ENCODE assay signal across 22 cellular contexts in genomic region chr17:9242497-9242881, GRCh38.
DNase-seq lines count a peak whose midpoint lies in the region; ATAC-seq and TF ChIP-seq lines count a peak whose summit lies in the region.
"Had no signal": no experiment of that assay in that cellular context is flagged by ENCODE, and none has a peak within 500 bp of the region (broad histone marks: within the 10 kb centered on the region; RNA-seq: fewer than 3 reads in every experiment).

No MANE protein-coding gene starts in this region.

- intact Hi-C loops in Right ventricle myocardium superior (cut with DNase I): no loop called here

- no peak for DNase-seq in Peyer's patch
- DNase-seq in Right ventricle myocardium superior: peak; percentile 50
- no peak for DNase-seq in nephron progenitor cell
- no peak for DNase-seq in midbrain (lab: John Stamatoyannopoulos, UW)
- DNase-seq in 8988T: no peak
- DNase-seq in NCI-H2107 (lab: John Stamatoyannopoulos, UW): no peak
- DNase-seq: activated CD4-positive, alpha-beta T cell treated with anti-CD3 and anti-CD28 coated beads for 36 hours; activated CD8-positive, alpha-beta memory T cell treated with anti-CD3 and anti-CD28 coated beads, Interleukin-2, amount 10 ng/mL, durations not matched to agents 7 days and 5 days; Calu3; effector memory CD8-positive, alpha-beta T cell; NCI-H1105; NCI-H524; stimulated activated CD4-positive, alpha-beta T cell treated with anti-CD3 and anti-CD28 coated beads, Interleukin-2, amount 100 ng/mL, for 48 hours; stimulated activated naive CD4-positive, alpha-beta T cell treated with Interleukin-2 at 50 U/mL for 16 hours had no signal

- H3K27ac ChIP-seq in Peyer's patch (peak overlapping the region; percentile 80 to 95 (median 88)), subcutaneous abdominal adipose tissue (ENCODE audit: low read depth, low read length) (peak overlapping the region; percentile 10)
- H3K27ac ChIP-seq: BLaER1 treated with 17β-estradiol and CSF1 and Interleukin-3, amounts not matched to agents 10 nM and 100 nM had no signal

- H3K4me1 ChIP-seq in Peyer's patch (peaks cover 4 to 51% (median 19%) of the 10 kb centered on the region in 4 donors), subcutaneous abdominal adipose tissue (ENCODE audit: control insufficient read depth in 5 of 5, insufficient read depth in 5 of 5, low read length in 5 of 5) (peaks cover 6 to 70% (median 55%) of the 10 kb centered on the region in 5 donors)

- peaks cover 7% of the 10 kb centered on the region for H3K36me3 Mint-ChIP-seq in nephron progenitor cell (ENCODE audit: low read depth)
- H3K36me3 Mint-ChIP-seq: activated CD8-positive, alpha-beta memory T cell treated with anti-CD3 and anti-CD28 coated beads, Interleukin-2, amount 10 ng/mL, durations not matched to agents 7 days and 5 days; activated naive CD4-positive, alpha-beta T cell treated with anti-CD3 and anti-CD28 coated beads, Interleukin-2, amount 50 U/mL, for 24 hours had no signal

- no peaks in the 10 kb centered on the region for H3K9me3 Mint-ChIP-seq in nephron progenitor cell
- H3K9me3 Mint-ChIP-seq: activated naive CD4-positive, alpha-beta T cell treated with anti-CD3 and anti-CD28 coated beads, Interleukin-2, amount 50 U/mL, for 24 hours; activated T-helper 1 cell treated with anti-CD3 and anti-CD28 coated beads, Interleukin-12 subunit alpha, Interleukin-12 subunit beta, Interleukin-2, Interleukin-4 antibody, amounts not matched to agents 30 ng/mL and 10 ng/mL and 1 ng/mL, durations not matched to agents 14 hours and 24 hours and 36 hours; effector memory CD8-positive, alpha-beta T cell had no signal

- peaks cover 10% of the 10 kb centered on the region for H3K27me3 Mint-ChIP-seq in nephron progenitor cell (ENCODE audit: low read depth, poor library complexity)
- H3K27me3 Mint-ChIP-seq: activated CD4-positive, alpha-beta T cell treated with anti-CD3 and anti-CD28 coated beads for 36 hours; activated CD8-positive, alpha-beta memory T cell treated with anti-CD3 and anti-CD28 coated beads, Interleukin-2, amount 10 ng/mL, durations not matched to agents 7 days and 5 days; activated naive CD4-positive, alpha-beta T cell treated with anti-CD3 and anti-CD28 coated beads, Interleukin-2, amount 50 U/mL, for 24 hours; effector memory CD8-positive, alpha-beta T cell had no signal

- H3K36me3 ChIP-seq in Peyer's patch (no peaks in the 10 kb centered on the region), subcutaneous abdominal adipose tissue (ENCODE audit: control insufficient read depth in 5 of 5, insufficient read depth in 5 of 5, low read length in 5 of 5) (no peaks in the 10 kb centered on the region)

- H3K9me3 ChIP-seq in Peyer's patch (no peaks in the 10 kb centered on the region), subcutaneous abdominal adipose tissue (ENCODE audit: control insufficient read depth in 5 of 5, low read length in 5 of 5) (no peaks in the 10 kb centered on the region)
- H3K9me3 ChIP-seq: BLaER1 treated with 17β-estradiol and CSF1 and Interleukin-3, amounts not matched to agents 10 nM and 100 nM; mucosa of descending colon had no signal

- H3K27me3 ChIP-seq in Peyer's patch (no peaks in the 10 kb centered on the region), subcutaneous abdominal adipose tissue (ENCODE audit: control insufficient read depth in 5 of 5, insufficient read depth in 4 of 5, low read length in 5 of 5) (no peaks in the 10 kb centered on the region)

- peak overlapping the region; percentile 30 for H3K4me3 Mint-ChIP-seq in nephron progenitor cell
- H3K4me3 Mint-ChIP-seq: activated CD4-positive, alpha-beta T cell treated with anti-CD3 and anti-CD28 coated beads for 36 hours; activated CD8-positive, alpha-beta memory T cell treated with anti-CD3 and anti-CD28 coated beads, Interleukin-2, amount 10 ng/mL, durations not matched to agents 7 days and 5 days; activated T-helper 1 cell treated with anti-CD3 and anti-CD28 coated beads, Interleukin-12 subunit alpha, Interleukin-12 subunit beta, Interleukin-2, Interleukin-4 antibody, amounts not matched to agents 30 ng/mL and 10 ng/mL and 1 ng/mL, durations not matched to agents 14 hours and 24 hours and 36 hours had no signal

- no peak for TF ChIP-seq CTCF in Peyer's patch (IDR thresholded peaks at IDR 0.05)
- no peak for TF ChIP-seq CTCF in nephron progenitor cell (IDR thresholded peaks at IDR 0.05)

- no peak overlapping the region for H3K27ac Mint-ChIP-seq in nephron progenitor cell
- H3K27ac Mint-ChIP-seq: activated CD4-positive, alpha-beta T cell treated with anti-CD3 and anti-CD28 coated beads for 36 hours; activated CD8-positive, alpha-beta memory T cell treated with anti-CD3 and anti-CD28 coated beads, Interleukin-2, amount 10 ng/mL, durations not matched to agents 7 days and 5 days; activated naive CD4-positive, alpha-beta T cell treated with anti-CD3 and anti-CD28 coated beads, Interleukin-2, amount 50 U/mL, for 24 hours; activated T-helper 1 cell treated with anti-CD3 and anti-CD28 coated beads, Interleukin-12 subunit alpha, Interleukin-12 subunit beta, Interleukin-2, Interleukin-4 antibody, amounts not matched to agents 30 ng/mL and 10 ng/mL and 1 ng/mL, durations not matched to agents 14 hours and 24 hours and 36 hours had no signal

- H3K9ac ChIP-seq in subcutaneous abdominal adipose tissue (ENCODE audit: low read length in 5 of 5): no peak overlapping the region
- H3K9ac ChIP-seq: BLaER1 treated with 17β-estradiol and CSF1 and Interleukin-3, amounts not matched to agents 10 nM and 100 nM had no signal

- ATAC-seq in Right ventricle myocardium superior (ENCODE audit: poor library complexity): no peak
- ATAC-seq in GM21367 (IDR thresholded peaks at IDR 0.05; ENCODE audit: unreplicated experiment): no peak
- ATAC-seq: activated CD4-positive, alpha-beta T cell treated with anti-CD3 and anti-CD28 coated beads for 36 hours; activated CD8-positive, alpha-beta memory T cell treated with anti-CD3 and anti-CD28 coated beads, Interleukin-2, amount 10 ng/mL, durations not matched to agents 7 days and 5 days; effector memory CD8-positive, alpha-beta T cell; HCT116; mucosa of descending colon had no signal

- peaks cover 70% of the 10 kb centered on the region for H3K4me1 Mint-ChIP-seq in nephron progenitor cell

- no peak for TF ChIP-seq POLR2A in Peyer's patch (IDR thresholded peaks at IDR 0.05)

- H3K4me3 ChIP-seq in Peyer's patch (no peak overlapping the region), subcutaneous abdominal adipose tissue (ENCODE audit: low read depth in 1 of 5, low read length in 5 of 5) (no peak overlapping the region)
- H3K4me3 ChIP-seq: BLaER1 treated with 17β-estradiol and CSF1 and Interleukin-3, amounts not matched to agents 10 nM and 100 nM; mucosa of descending colon; smooth muscle cell had no signal
